In genomic region chr3:171306631-171307030, GRCh38 we compare ENCODE assay signal across 8 cellular contexts.
DNase-seq lines count a peak whose midpoint lies in the region; ATAC-seq and TF ChIP-seq lines count a peak whose summit lies in the region.

No MANE protein-coding gene starts in this region.

- H3K36me3 ChIP-seq in adrenal gland (replicated peaks in 1 of 2) = no peaks in the 10 kb centered on the region

- H3K9me3 ChIP-seq in adrenal gland (replicated peaks in 1 of 3) = no peaks in the 10 kb centered on the region

- intact Hi-C loops in adrenal gland (cut with DNase I) = no loop called here
- intact Hi-C loops in head of caudate nucleus (cut with DNase I) = no loop called here

- no peak for TF ChIP-seq CTCF in adrenal gland (IDR thresholded peaks at IDR 0.05)

- no peak for ATAC-seq in GM18868 (IDR thresholded peaks at IDR 0.05; ENCODE audit: unreplicated experiment)

- peak; percentile 99 for DNase-seq in Caki2 (ENCODE audit: low read depth)
- peak in 6 of 7 donors; percentile 23 to 66 (median 40) for DNase-seq in adrenal gland
- peak; percentile 44 to 91 (median 72) for DNase-seq in head of caudate nucleus
- DNase-seq in pons (ENCODE audit: low spot score) = peak; percentile 77
- no peak for DNase-seq in T-helper 1 cell
- no peak for DNase-seq in SHP77 treated with DMSO at 0.1 percent for 48 hours (lab: John Stamatoyannopoulos, UW)
- no peak for DNase-seq in NCI-H774 (lab: John Stamatoyannopoulos, UW)

- WGBS in adrenal gland, 4 donors = 36 to 46% (median 39%) methylated on average over 6 of the region's 6 CpGs

- H3K27me3 ChIP-seq in adrenal gland = no peaks in the 10 kb centered on the region

- peak overlapping the region in 1 of 5 donors; percentile 6 for H3K27ac ChIP-seq in adrenal gland

- peaks cover 0 to 3% of the 10 kb centered on the region in 2 donors for H3K4me1 ChIP-seq in adrenal gland (replicated peaks in 1 of 2)

- H3K4me3 ChIP-seq in adrenal gland = no peak overlapping the region

- TF ChIP-seq POLR2A in adrenal gland (IDR thresholded peaks at IDR 0.05) = no peak

- in situ Hi-C loops in Caki2 (cut with HindIII; ENCODE audit: low pct_unique_long_range_greater_than_20kb, low sequenced_read_pairs) = no loop called here

Comparison
In these comparisons a context has a peak if more than half of its experiments do, and no peak if none do; other contexts are left out.
1. DNase-seq: peak in Caki2 (single experiment), adrenal gland (6 of 7), head of caudate nucleus (42 of 42) and pons (single experiment); none in T-helper 1 cell (0 of 5), SHP77 treated with DMSO at 0.1 percent for 48 hours (single experiment) and NCI-H774 (single experiment).